In genomic region chr12:107148105-107148504, GRCh38 we compare ENCODE assay signal across 8 cellular contexts.
"Had no signal": no experiment of that assay in that cellular context is flagged by ENCODE, and none has a peak within 500 bp of the region (broad histone marks: within the 10 kb centered on the region; RNA-seq: fewer than 3 reads in every experiment).

No MANE protein-coding gene starts in this region.

- H3K4me3 ChIP-seq: GM23338 had no signal

- H3K27ac Mint-ChIP-seq: GM23338, H9, IgD-negative memory B cell had no signal

- ATAC-seq: GM23338, HCT116, HepG2 had no signal

- DNase-seq: H9, KG1 had no signal

- FAIRE-seq: H1, H54, HepG2 had no signal

- H3K36me3 Mint-ChIP-seq: IgD-negative memory B cell had no signal

- H3K4me2 ChIP-seq: GM23338 had no signal

- H3K4me3 Mint-ChIP-seq: GM23338, H9, IgD-negative memory B cell had no signal

- H3K4me1 Mint-ChIP-seq: GM23338, IgD-negative memory B cell had no signal

- H2AFZ ChIP-seq: GM23338 had no signal
